1 cellular context compared by ENCODE assay signal in the genomic region with DNA sequence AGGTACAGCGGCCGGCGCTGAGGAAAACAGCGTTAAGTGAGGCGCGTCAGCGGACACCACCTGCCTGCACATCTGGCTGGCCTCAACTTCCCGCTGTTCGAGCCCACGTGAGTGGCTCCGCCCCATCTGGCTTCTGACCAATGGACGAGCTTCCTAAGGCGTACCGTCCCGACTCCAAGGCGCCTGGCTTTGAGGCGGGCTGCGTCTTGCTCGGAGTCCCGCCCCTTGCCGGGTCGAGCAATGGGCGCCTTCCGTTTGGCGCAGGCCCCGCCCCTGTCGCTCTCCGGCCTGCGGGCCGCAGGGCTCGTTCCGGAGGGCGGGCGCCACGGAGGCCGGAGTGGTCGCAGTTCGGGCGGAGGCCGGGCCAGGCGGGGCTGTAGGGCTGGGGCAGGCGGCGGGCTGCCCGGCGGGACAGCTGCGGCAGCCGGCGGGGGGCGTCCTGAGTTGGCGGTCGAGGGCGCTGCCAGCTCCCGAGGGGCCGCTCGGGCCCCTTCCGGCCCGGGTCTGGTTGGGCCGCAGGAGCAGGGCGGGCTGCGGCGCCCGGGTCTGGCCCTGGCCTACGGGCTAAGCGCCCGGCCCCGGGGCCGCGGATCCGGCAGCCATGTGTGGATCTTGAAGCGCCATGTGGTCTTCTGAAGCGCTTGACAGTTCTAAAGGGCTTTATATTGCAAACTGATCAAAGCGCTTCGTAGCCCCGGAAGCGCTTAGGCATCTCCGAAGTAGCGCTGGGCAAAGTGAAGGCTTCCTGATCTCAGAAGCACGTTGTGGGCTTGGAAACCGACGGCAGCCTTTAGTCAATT.
TF ChIP-seq lines count a peak whose summit lies in the region.

Gene TATDN2, plus strand, starts transcription at position 276 of the 800 bp plus-strand sequence. CDS start 742 bp downstream, outside the sequence.

TF ChIP-seq in WTC11, 78 proteins besides CTCF, POLR2A, EP300 and RAD21 (continued from another document):
- TF ChIP-seq, protein P1, sequence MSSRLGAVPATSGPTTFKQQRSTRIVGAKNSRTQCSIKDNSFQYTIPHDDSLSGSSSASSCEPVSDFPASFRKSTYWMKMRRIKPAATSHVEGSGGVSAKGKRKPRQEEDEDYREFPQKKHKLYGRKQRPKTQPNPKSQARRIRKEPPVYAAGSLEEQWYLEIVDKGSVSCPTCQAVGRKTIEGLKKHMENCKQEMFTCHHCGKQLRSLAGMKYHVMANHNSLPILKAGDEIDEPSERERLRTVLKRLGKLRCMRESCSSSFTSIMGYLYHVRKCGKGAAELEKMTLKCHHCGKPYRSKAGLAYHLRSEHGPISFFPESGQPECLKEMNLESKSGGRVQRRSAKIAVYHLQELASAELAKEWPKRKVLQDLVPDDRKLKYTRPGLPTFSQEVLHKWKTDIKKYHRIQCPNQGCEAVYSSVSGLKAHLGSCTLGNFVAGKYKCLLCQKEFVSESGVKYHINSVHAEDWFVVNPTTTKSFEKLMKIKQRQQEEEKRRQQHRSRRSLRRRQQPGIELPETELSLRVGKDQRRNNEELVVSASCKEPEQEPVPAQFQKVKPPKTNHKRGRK (CRISPR knock-in tag; IDR thresholded peaks at IDR 0.05; ENCODE audit: borderline replicate concordance), result no peak
- TF ChIP-seq, protein P2, sequence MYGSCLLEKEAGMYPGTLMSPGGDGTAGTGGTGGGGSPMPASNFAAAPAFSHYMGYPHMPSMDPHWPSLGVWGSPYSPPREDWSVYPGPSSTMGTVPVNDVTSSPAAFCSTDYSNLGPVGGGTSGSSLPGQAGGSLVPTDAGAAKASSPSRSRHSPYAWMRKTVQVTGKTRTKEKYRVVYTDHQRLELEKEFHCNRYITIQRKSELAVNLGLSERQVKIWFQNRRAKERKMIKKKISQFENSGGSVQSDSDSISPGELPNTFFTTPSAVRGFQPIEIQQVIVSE (CRISPR knock-in tag; IDR thresholded peaks at IDR 0.05; ENCODE audit: borderline replicate concordance), result no peak
- TF ChIP-seq, protein P3, sequence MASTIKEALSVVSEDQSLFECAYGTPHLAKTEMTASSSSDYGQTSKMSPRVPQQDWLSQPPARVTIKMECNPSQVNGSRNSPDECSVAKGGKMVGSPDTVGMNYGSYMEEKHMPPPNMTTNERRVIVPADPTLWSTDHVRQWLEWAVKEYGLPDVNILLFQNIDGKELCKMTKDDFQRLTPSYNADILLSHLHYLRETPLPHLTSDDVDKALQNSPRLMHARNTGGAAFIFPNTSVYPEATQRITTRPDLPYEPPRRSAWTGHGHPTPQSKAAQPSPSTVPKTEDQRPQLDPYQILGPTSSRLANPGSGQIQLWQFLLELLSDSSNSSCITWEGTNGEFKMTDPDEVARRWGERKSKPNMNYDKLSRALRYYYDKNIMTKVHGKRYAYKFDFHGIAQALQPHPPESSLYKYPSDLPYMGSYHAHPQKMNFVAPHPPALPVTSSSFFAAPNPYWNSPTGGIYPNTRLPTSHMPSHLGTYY (CRISPR knock-in tag; IDR thresholded peaks at IDR 0.05), result no peak
- TF ChIP-seq JUN (CRISPR knock-in tag; IDR thresholded peaks at IDR 0.05) (no peak), ZNF121 (CRISPR knock-in tag; IDR thresholded peaks at IDR 0.05) (no peak; the same call in 1 of the 2 replicates), ZNF263 (CRISPR knock-in tag; IDR thresholded peaks at IDR 0.05; ENCODE audit: low read depth) (no peak), MYBL2 (CRISPR knock-in tag; IDR thresholded peaks at IDR 0.05) (peak; percentile 73; the same call in 1 of the 2 replicates), E2F5 (CRISPR knock-in tag; IDR thresholded peaks at IDR 0.05) (peak; percentile 75; the same call in 1 of the 2 replicates)
